In genomic region chr6:170516783-170517616, GRCh38 we compare ENCODE assay signal across 8 cellular contexts. TPM values are rescaled to one million over a fixed set of nuclear protein-coding genes. Genes with fewer than 3 reads are reported as not detected.
DNase-seq lines count a peak whose midpoint lies in the region; ATAC-seq, FAIRE-seq and TF ChIP-seq lines count a peak whose summit lies in the region.

No MANE protein-coding gene starts in this region.

- no peaks in the 10 kb centered on the region for H4K20me1 ChIP-seq in H1 (replicated peaks in 1 of 2; ENCODE audit: control insufficient read depth in 1 of 2, insufficient read depth in 2 of 2, low read length in 2 of 2)

- CTCF ChIA-PET in H1 (lab: Charles Lee; ENCODE audit: partially characterized antibody): interaction anchor here (0.6 to 2.4 kb wide), 37 partner anchors 9 to 1611 kb away, joined by 3 to 11 read pairs (median 4); no protein-coding TSS in a partner anchor

- POLR2A ChIA-PET in H1 (lab: Charles Lee; ENCODE audit: partially characterized antibody): no interaction called here

- 27% methylated on average over 4 of the region's 4 CpGs; no CpG with 5 or more reads in 1 of the 2 experiments for WGBS in H1 (ENCODE audit: extremely low coverage in 1 of 2, insufficient coverage in 1 of 2, insufficient read length in 1 of 2, insufficient replicate concordance in 2 of 2, low coverage in 1 of 2, low lambda C conversion rate in 2 of 2, missing lambda C conversion rate in 1 of 2), 2 experiments
- WGBS in transverse colon (ENCODE audit: low coverage in 1 of 2), 2 donors: 0% methylated on average over 4 of the region's 4 CpGs; no CpG with 5 or more reads in 1 of the 2 donors

- H3K56ac ChIP-seq in H1 (replicated peaks; ENCODE audit: insufficient read length, low read depth, low read length): no peak overlapping the region

- no peak overlapping the region for H2BK12ac ChIP-seq in H1 (ENCODE audit: low read depth, low read length)

- H3K27me3 ChIP-seq in H1 (replicated peaks in 1 of 4; ENCODE audit: control insufficient read depth in 3 of 4, extremely low read depth in 1 of 4, insufficient read depth in 3 of 4, low read length in 3 of 4): no peaks in the 10 kb centered on the region
- H3K27me3 ChIP-seq in transverse colon: peaks cover 6% of the 10 kb centered on the region

- H3K27ac ChIP-seq in H1 (ENCODE audit: low read depth, low read length) (no peak overlapping the region), transverse colon (no peak overlapping the region)

- H3K9me3 ChIP-seq in H1 (ENCODE audit: insufficient read depth in 2 of 2, low read depth in 1 of 2, low read length in 1 of 2): no peaks in the 10 kb centered on the region
- H3K9me3 ChIP-seq in transverse colon: no peaks in the 10 kb centered on the region

- H3K14ac ChIP-seq in H1 (ENCODE audit: insufficient read length): no peak overlapping the region

- H2BK20ac ChIP-seq in H1 (ENCODE audit: low read length): no peak overlapping the region

- TF ChIP-seq RAD21 in H1 (IDR thresholded peaks at IDR 0.05 in 1 of 2, conservative IDR thresholded peaks at IDR 0.05 in 1 of 2; ENCODE audit: low read depth in 2 of 2, low read length in 2 of 2): peak; percentile 93

- intact Hi-C loops in transverse colon (cut with DNase I; ENCODE audit: low total_unique reads): no loop called here

- H3K4me1 ChIP-seq in H1 (replicated peaks in 1 of 4; ENCODE audit: control insufficient read depth in 3 of 4, insufficient read depth in 4 of 4, low read length in 3 of 4): no peaks in the 10 kb centered on the region
- H3K4me1 ChIP-seq in transverse colon: peaks cover 0 to 3% (median 0%) of the 10 kb centered on the region in 4 donors

- peak; percentile 2 to 79 (median 78) for TF ChIP-seq CTCF in H1 (IDR thresholded peaks at IDR 0.05; ENCODE audit: control extremely low read depth in 1 of 3, insufficient read depth in 1 of 3, low read depth in 1 of 3, low read length in 3 of 3)
- TF ChIP-seq CTCF in transverse colon (IDR thresholded peaks at IDR 0.05): peak; percentile 67 to 78 (median 72)

- no peak overlapping the region for H2BK5ac ChIP-seq in H1 (ENCODE audit: low read depth, low read length)

- no peak overlapping the region for H4K8ac ChIP-seq in H1 (ENCODE audit: extremely low read depth, insufficient read depth, low read length)

- TF ChIP-seq POLR2A in H1 (IDR thresholded peaks at IDR 0.05; ENCODE audit: control extremely low read depth in 1 of 2, low read depth in 2 of 2, low read length in 2 of 2) (no peak), transverse colon (IDR thresholded peaks at IDR 0.05) (no peak)

- H3K79me2 ChIP-seq in H1 (ENCODE audit: control insufficient read depth in 1 of 2, insufficient read depth in 2 of 2, low read length in 2 of 2): no peaks in the 10 kb centered on the region

- DNase-seq in Caki2 (ENCODE audit: low read depth): peak; percentile 54
- peak; percentile 32 for DNase-seq in NCI-H345 treated with DMSO at 0.1 percent for 48 hours (lab: John Stamatoyannopoulos, UW; ENCODE audit: unreplicated experiment)
- peak; percentile 27 to 43 for DNase-seq in activated CD4-positive, alpha-beta T cell treated with anti-CD3 and anti-CD28 coated beads for 4 hours
- DNase-seq in H1 (ENCODE audit: low read depth in 1 of 2, low spot score in 2 of 2): no peak
- peak; percentile 33 for DNase-seq in mucosa of gallbladder (ENCODE audit: low spot score)
- DNase-seq in transverse colon: peak; percentile 41

- H3K79me1 ChIP-seq in H1 (ENCODE audit: low read depth, low read length): no peaks in the 10 kb centered on the region

- no peaks in the 10 kb centered on the region for H3K23me2 ChIP-seq in H1 (ENCODE audit: low read depth, low read length)

- H2AFZ ChIP-seq in H1 (ENCODE audit: low read length): no peak overlapping the region

- ATAC-seq in GM19372 (IDR thresholded peaks at IDR 0.05; ENCODE audit: low read depth, unreplicated experiment): peak; percentile 90
- ATAC-seq in HG03354 (IDR thresholded peaks at IDR 0.05; ENCODE audit: poor library complexity, severe bottlenecking, unreplicated experiment): peak; percentile 97

- no peak overlapping the region for H3K4me2 ChIP-seq in H1 (ENCODE audit: insufficient read depth in 1 of 2, low read depth in 2 of 2, low read length in 2 of 2)

- H3K36me3 ChIP-seq in H1 (ENCODE audit: control insufficient read depth in 2 of 4, insufficient read depth in 4 of 4, low read length in 3 of 4) (no peaks in the 10 kb centered on the region), transverse colon (no peaks in the 10 kb centered on the region)

- in situ Hi-C loops in Caki2 (cut with HindIII; ENCODE audit: low pct_unique_long_range_greater_than_20kb, low sequenced_read_pairs): loop anchor here (10.0 kb wide), 1 partner anchor 262 kb away; no protein-coding TSS in a partner anchor
- in situ Hi-C loops in transverse colon (cut with MboI; ENCODE audit: low pct_ligation_motif_present in 1 of 4, low pct_unique_long_range_greater_than_20kb in 1 of 4, low sequenced_read_pairs in 3 of 4): loop anchor here in 2 of 4 donors (10.0 kb wide), 3 partner anchors 682 to 722 kb away; no protein-coding TSS in a partner anchor

- no peak overlapping the region for H2BK120ac ChIP-seq in H1 (replicated peaks; ENCODE audit: low read depth, low read length)

- TF ChIP-seq EP300 in H1 (IDR thresholded peaks at IDR 0.05; ENCODE audit: borderline replicate concordance in 1 of 2, low read depth in 2 of 2, low read length in 2 of 2) (no peak), transverse colon (IDR thresholded peaks at IDR 0.05; ENCODE audit: low read depth) (no peak)

- no peak overlapping the region for H4K5ac ChIP-seq in H1 (ENCODE audit: insufficient read length, low read depth, low read length)

- H3K9ac ChIP-seq in H1 (replicated peaks in 1 of 4; ENCODE audit: extremely low read depth in 1 of 4, low read depth in 3 of 4, low read length in 3 of 4): no peak overlapping the region

- FAIRE-seq in H1 (lab: Jason Lieb, UNC): peak; percentile 84

- no peak overlapping the region for H3K4me3 ChIP-seq in H1 (ENCODE audit: extremely low read depth in 1 of 4, insufficient read depth in 2 of 4, low read depth in 3 of 4, low read length in 4 of 4)
- H3K4me3 ChIP-seq in transverse colon: no peak overlapping the region

- no peak overlapping the region for H4K91ac ChIP-seq in H1 (replicated peaks; ENCODE audit: insufficient read length, low read length)

- H3K18ac ChIP-seq in H1 (ENCODE audit: extremely low read depth, low read length): no peak overlapping the region

- no peak overlapping the region for H2BK15ac ChIP-seq in H1 (ENCODE audit: low read length)

- no peak overlapping the region for H2AK5ac ChIP-seq in H1 (ENCODE audit: low read depth, low read length)

- H3K4ac ChIP-seq in H1 (replicated peaks; ENCODE audit: insufficient read length, low read depth, low read length): no peak overlapping the region

- H3K23ac ChIP-seq in H1 (ENCODE audit: insufficient read length): no peak overlapping the region

TF ChIP-seq in H1, 55 proteins besides CTCF, POLR2A, EP300 and RAD21 (continues in another document):
- TF ChIP-seq HDAC6 (IDR thresholded peaks at IDR 0.05; ENCODE audit: low read depth, low read length) (no peak), RBBP5 (IDR thresholded peaks at IDR 0.05; ENCODE audit: borderline replicate concordance, low read depth, low read length) (no peak), EGR1 (IDR thresholded peaks at IDR 0.05; ENCODE audit: borderline replicate concordance, low read depth, low read length) (0 out of 2 replicates have a peak, but pooled peaks have one; percentile 57), ASH2L (IDR thresholded peaks at IDR 0.05; ENCODE audit: low read length) (no peak), SAP30 (IDR thresholded peaks at IDR 0.05; ENCODE audit: insufficient read depth, insufficient replicate concordance, low read length) (no peak), TAF1 (IDR thresholded peaks at IDR 0.05; ENCODE audit: low read depth, low read length) (no peak), KDM4A (IDR thresholded peaks at IDR 0.05; ENCODE audit: low read depth, low read length, severe bottlenecking) (no peak)
- TF ChIP-seq, protein P1, sequence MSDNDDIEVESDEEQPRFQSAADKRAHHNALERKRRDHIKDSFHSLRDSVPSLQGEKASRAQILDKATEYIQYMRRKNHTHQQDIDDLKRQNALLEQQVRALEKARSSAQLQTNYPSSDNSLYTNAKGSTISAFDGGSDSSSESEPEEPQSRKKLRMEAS (IDR thresholded peaks at IDR 0.05): peak; percentile 54; the same call in 1 of the 2 replicates

RNA-seq across cellular contexts. Expression of gene PSMB1, which starts 36.1 kb away (rescaled TPM):
- total RNA-seq in Caki2 (2014; rRNA removed; shearing (Covaris generic); ENCODE audit: low replicate concordance): 776 and 923 TPM in 2 replicates
- total RNA-seq in H1 (2021; fragmentation: NEBNext Ultra II Directional; extraction: Animal tissue kit (Norgen Biotek cat#: 25700)): 232 and 237 TPM in 2 replicates
- polyA plus RNA-seq in H1 (2011; rRNA removed): 441 and 609 TPM in 2 replicates
- 515 TPM for polyA plus RNA-seq in H1 (2011; cell fraction: cytosol; rRNA removed)
- 254 TPM for polyA plus RNA-seq in H1 (2011; cell fraction: nucleus; rRNA removed)
- polyA plus RNA-seq in H1 (2012, experiment 1 of 2): 340 to 444 TPM (median 382 TPM) in 4 replicates
- polyA plus RNA-seq in H1 (2012, experiment 2 of 2): 140 TPM
- 282 TPM for polyA plus RNA-seq in H1 (2013, experiment 1 of 2)
- polyA plus RNA-seq in H1 (2013, experiment 2 of 2): 275 TPM
- polyA minus RNA-seq in H1 (2011; rRNA and poly(A)+ RNA removed): 282 and 298 TPM in 2 replicates
- 151 TPM for polyA minus RNA-seq in H1 (2011; cell fraction: cytosol; rRNA and poly(A)+ RNA removed)
- polyA minus RNA-seq in H1 (2011; cell fraction: nucleus; rRNA and poly(A)+ RNA removed): 54.8 TPM
- total RNA-seq in mucosa of gallbladder (109 TPM), transverse colon (100 to 1,000 TPM in 2 of 4 donors, 10 to 100 TPM in 2; 39.2 to 152 (median 83.4) TPM)

RNA-seq across cellular contexts. Expression of gene TBP, which starts 37.2 kb away (rescaled TPM):
- 13.3 and 15.2 TPM in 2 replicates for total RNA-seq in Caki2 (2014; rRNA removed; shearing (Covaris generic); ENCODE audit: low replicate concordance)
- 17.9 and 20.9 TPM in 2 replicates for total RNA-seq in H1 (2021; fragmentation: NEBNext Ultra II Directional; extraction: Animal tissue kit (Norgen Biotek cat#: 25700))
- 17.2 and 21.4 TPM in 2 replicates for polyA plus RNA-seq in H1 (2011; rRNA removed)
- polyA plus RNA-seq in H1 (2011; cell fraction: cytosol; rRNA removed): 23.1 TPM
- 19.8 TPM for polyA plus RNA-seq in H1 (2011; cell fraction: nucleus; rRNA removed)
- polyA plus RNA-seq in H1 (2012, experiment 1 of 2): 18.6 to 24.2 TPM (median 20.5 TPM) in 4 replicates
- 6.2 TPM for polyA plus RNA-seq in H1 (2012, experiment 2 of 2)
- polyA plus RNA-seq in H1 (2013, experiment 1 of 2): 23.2 TPM
- 22.6 TPM for polyA plus RNA-seq in H1 (2013, experiment 2 of 2)
- polyA minus RNA-seq in H1 (2011; rRNA and poly(A)+ RNA removed): 16.0 and 19.4 TPM in 2 replicates
- polyA minus RNA-seq in H1 (2011; cell fraction: cytosol; rRNA and poly(A)+ RNA removed): 8.8 TPM
- 18.7 TPM for polyA minus RNA-seq in H1 (2011; cell fraction: nucleus; rRNA and poly(A)+ RNA removed)
- total RNA-seq in mucosa of gallbladder (11.9 TPM), transverse colon (10 to 100 TPM in 3 of 4 donors, 1 to 10 TPM in 1; 7.5 to 17.7 (median 12.3) TPM)

Comparison
In these comparisons a context has a peak if more than half of its experiments do, and no peak if none do; other contexts are left out.
1. DNase-seq: peak in Caki2 (single experiment), NCI-H345 treated with DMSO at 0.1 percent for 48 hours (single experiment), activated CD4-positive, alpha-beta T cell treated with anti-CD3 and anti-CD28 coated beads for 4 hours (2 of 2), mucosa of gallbladder (single experiment) and transverse colon (single experiment); none in H1 (0 of 2).